8 cellular contexts compared by ENCODE assay signal in genomic region chr4:118834960-118835895, GRCh38. TPM values are rescaled to one million over a fixed set of nuclear protein-coding genes. Genes with fewer than 3 reads are reported as not detected.
DNase-seq lines count a peak whose midpoint lies in the region; ATAC-seq and TF ChIP-seq lines count a peak whose summit lies in the region.

No MANE protein-coding gene starts in this region.

- ATAC-seq in GM21576 (IDR thresholded peaks at IDR 0.05; ENCODE audit: unreplicated experiment) (peak; percentile 66), left cardiac atrium (peak; percentile 60 to 79)

- peak overlapping the region; percentile 26 for H3K27ac ChIP-seq in SU-DHL-6 (ENCODE audit: low read depth, low read length)

- no peaks in the 10 kb centered on the region for H3F3A ChIP-seq in SU-DHL-6 (ENCODE audit: insufficient read depth)

- no peaks in the 10 kb centered on the region for H3K9me2 ChIP-seq in SU-DHL-6 (replicated peaks; ENCODE audit: insufficient read depth, low read length)

- H3K27me3 ChIP-seq in SU-DHL-6 (ENCODE audit: low read length) = no peaks in the 10 kb centered on the region

- peak overlapping the region; percentile 96 to 100 (median 99) for H3K4me3 Mint-ChIP-seq in IgD-negative memory B cell

- no peaks in the 10 kb centered on the region for H4K20me1 ChIP-seq in SU-DHL-6 (ENCODE audit: low read depth, low read length)

- H3K27ac Mint-ChIP-seq in IgD-negative memory B cell = peak overlapping the region; percentile 80 to 93 (median 91)

- peak overlapping the region; percentile 80 for H2AFZ ChIP-seq in SU-DHL-6 (ENCODE audit: low read depth, low read length, severe bottlenecking)

- H3K36me3 Mint-ChIP-seq in IgD-negative memory B cell = peaks cover 4% of the 10 kb centered on the region

- H3K9me3 ChIP-seq in SU-DHL-6 (ENCODE audit: insufficient read depth, low read length) = no peaks in the 10 kb centered on the region

- H3K9ac ChIP-seq in SU-DHL-6 (ENCODE audit: low read length) = peak overlapping the region; percentile 80

- peaks cover 1% of the 10 kb centered on the region for H3K27me3 Mint-ChIP-seq in IgD-negative memory B cell

- H3K36me3 ChIP-seq in SU-DHL-6 (ENCODE audit: low read length) = no peaks in the 10 kb centered on the region

- peak; percentile 89 for DNase-seq in ELR (ENCODE audit: low read depth)
- peak; percentile 84 for DNase-seq in amniotic stem cell (lab: John Stamatoyannopoulos, UW)
- DNase-seq in left cardiac atrium = peak; percentile 70
- peak; percentile 84 for DNase-seq in pons (ENCODE audit: low spot score)
- no peak for DNase-seq in NCI-H2171 (lab: John Stamatoyannopoulos, UW)

- H3K4me2 ChIP-seq in SU-DHL-6 (ENCODE audit: low read depth, low read length, poor library complexity, severe bottlenecking) = peak overlapping the region; percentile 91

- H3K4me3 ChIP-seq in SU-DHL-6 (ENCODE audit: insufficient read depth, low read length, poor library complexity, severe bottlenecking) = peak overlapping the region; percentile 94

- intact Hi-C loops in left cardiac atrium (cut with DNase I) = no loop called here

- H3K9me3 Mint-ChIP-seq in IgD-negative memory B cell = peaks cover 0 to 2% (median 0%) of the 10 kb centered on the region in 3 donors

- H3K79me2 ChIP-seq in SU-DHL-6 (ENCODE audit: insufficient read depth, low read length) = peaks cover 18% of the 10 kb centered on the region

- TF ChIP-seq CTCF in SU-DHL-6 (IDR thresholded peaks at IDR 0.05; ENCODE audit: insufficient read depth, low read length, poor library complexity, severe bottlenecking) = no peak

- H3K4me1 Mint-ChIP-seq in IgD-negative memory B cell = peaks cover 9 to 24% (median 18%) of the 10 kb centered on the region in 3 donors

RNA-seq across cellular contexts. Expression of gene SEC24D, which starts 0.7 kb away (rescaled TPM):
- polyA plus RNA-seq in IgD-negative memory B cell = 12.9 TPM
- 10 to 100 TPM; 23.6 to 42.7 TPM for total RNA-seq in left cardiac atrium

RNA-seq across cellular contexts. Expression of gene SYNPO2, which starts 53.4 kb away (rescaled TPM):
- polyA plus RNA-seq in IgD-negative memory B cell = not detected
- 10 to 100 TPM; 67.6 to 94.4 TPM for total RNA-seq in left cardiac atrium
